ENCODE assay signal across 1 cellular context in the genomic region with DNA sequence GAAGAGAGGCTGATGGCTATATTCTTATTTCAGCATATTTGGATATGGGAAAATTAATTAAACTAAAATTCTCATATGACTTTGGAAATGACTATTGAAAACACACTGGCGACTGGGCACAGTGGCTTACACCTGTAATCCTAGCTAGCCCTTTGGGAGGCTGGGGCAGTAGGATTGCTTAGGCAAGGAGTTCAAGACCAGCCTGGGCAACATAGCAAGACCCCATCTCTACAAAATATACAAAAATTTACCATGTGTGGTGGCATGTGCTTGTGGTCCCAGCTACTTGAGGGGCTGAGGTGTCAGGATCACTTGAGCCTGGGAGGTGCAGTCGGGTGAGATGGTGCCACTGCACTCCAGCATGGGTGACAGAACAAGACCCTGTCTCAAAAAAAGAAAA.
TF ChIP-seq lines count a peak whose summit lies in the region.

No MANE protein-coding gene starts in this region.

TF ChIP-seq in K562, 482 proteins besides CTCF, POLR2A, EP300 and RAD21:
- TF ChIP-seq CHAMP1 (IDR thresholded peaks at IDR 0.05) (0 out of 2 replicates have a peak, but pooled peaks have one; percentile 12), ZNF551 (CRISPR knock-in tag; IDR thresholded peaks at IDR 0.05) (no peak), POLR2H (tag; IDR thresholded peaks at IDR 0.05; ENCODE audit: low read depth) (no peak), TCF7 (IDR thresholded peaks at IDR 0.05; ENCODE audit: borderline replicate concordance) (no peak), ZNF23 (CRISPR knock-in tag; IDR thresholded peaks at IDR 0.05) (no peak), MECOM (CRISPR knock-in tag; IDR thresholded peaks at IDR 0.05) (no peak), IRF9 (tag; IDR thresholded peaks at IDR 0.05) (no peak), BHLHE40 (IDR thresholded peaks at IDR 0.05; ENCODE audit: low read length) (no peak), ZNF121 (CRISPR knock-in tag; conservative IDR thresholded peaks at IDR 0.05) (peak; percentile 88), SAP30 (IDR thresholded peaks at IDR 0.05; ENCODE audit: borderline replicate concordance, insufficient read depth, low read depth, low read length, poor library complexity, severe bottlenecking) (no peak), ZBTB8A (IDR thresholded peaks at IDR 0.05; ENCODE audit: partially characterized antibody) (no peak), CHD7 (IDR thresholded peaks at IDR 0.05; ENCODE audit: low read depth, low read length) (no peak), ARNT (IDR thresholded peaks at IDR 0.05) (no peak), HDAC8 (tag; IDR thresholded peaks at IDR 0.05) (no peak)
